In genomic region chr20:38450412-38450975, GRCh38 we compare ENCODE assay signal across 12 cellular contexts. TPM values are rescaled to one million over a fixed set of nuclear protein-coding genes. Genes with fewer than 3 reads are reported as not detected.
DNase-seq lines count a peak whose midpoint lies in the region; ATAC-seq and TF ChIP-seq lines count a peak whose summit lies in the region.
"Had no signal": no experiment of that assay in that cellular context is flagged by ENCODE, and none has a peak within 500 bp of the region (broad histone marks: within the 10 kb centered on the region; RNA-seq: fewer than 3 reads in every experiment).

No MANE protein-coding gene starts in this region.

- H3K9me3 Mint-ChIP-seq in activated B cell treated with CpG ODN at 0.5 μM for 24 hours = no peaks in the 10 kb centered on the region
- H3K9me3 Mint-ChIP-seq: activated naive CD4-positive, alpha-beta T cell treated with anti-CD3 and anti-CD28 coated beads, Interleukin-2, amount 10 ng/mL, durations not matched to agents 7 days and 5 days; GM23338 had no signal

- peaks cover 16 to 29% (median 23%) of the 10 kb centered on the region in 4 donors for H3K4me1 ChIP-seq in upper lobe of left lung

- TF ChIP-seq POLR2A in upper lobe of left lung (IDR thresholded peaks at IDR 0.05) = no peak

- peak; percentile 61 for DNase-seq in activated effector memory CD4-positive, alpha-beta T cell treated with anti-CD3 and anti-CD28 coated beads, Interleukin-2, amount 50 U/mL, for 16 hours
- no peak for DNase-seq in activated effector memory CD4-positive, alpha-beta T cell treated with Interleukin-2 at 50 U/mL for 16 hours
- DNase-seq in activated B cell treated with CpG ODN at 0.5 μM for 24 hours (no peak), islet precursor cell (peak; percentile 68), upper lobe of left lung (no peak), NCI-H2107 treated with DMSO at 0.1 percent for 48 hours (lab: John Stamatoyannopoulos, UW; ENCODE audit: unreplicated experiment) (no peak), inferior parietal cortex (ENCODE audit: extremely low spot score) (no peak), T-helper 17 cell (no peak)
- DNase-seq: activated naive CD4-positive, alpha-beta T cell treated with anti-CD3 and anti-CD28 coated beads, Interleukin-2, amount 10 ng/mL, durations not matched to agents 7 days and 5 days; NCI-H187 had no signal

- POLR2A ChIA-PET in activated B cell treated with CpG ODN at 0.5 μM for 24 hours (lab: Charles Lee) = interaction anchor here (1.0 to 1.6 kb wide), 2 partner anchors 15 to 22 kb away, joined by 3 read pairs; partner anchors contain the start of gene SNHG17

- no peak for ATAC-seq in activated B cell treated with CpG ODN at 0.5 μM for 24 hours (ENCODE audit: low read depth)
- no peak for ATAC-seq in upper lobe of left lung (ENCODE audit: low FRiP score in 2 of 2)
- ATAC-seq in T-helper 17 cell = no peak
- ATAC-seq: GM23338 had no signal

- H3K27me3 Mint-ChIP-seq in activated B cell treated with CpG ODN at 0.5 μM for 24 hours (no peaks in the 10 kb centered on the region), T-helper 17 cell (no peaks in the 10 kb centered on the region)
- H3K27me3 Mint-ChIP-seq: activated naive CD4-positive, alpha-beta T cell treated with anti-CD3 and anti-CD28 coated beads, Interleukin-2, amount 10 ng/mL, durations not matched to agents 7 days and 5 days had no signal

- H3K9me3 ChIP-seq in upper lobe of left lung (no peaks in the 10 kb centered on the region), T-helper 17 cell (ENCODE audit: control insufficient read depth, low read length, poor library complexity, severe bottlenecking) (no peaks in the 10 kb centered on the region)

- no peak overlapping the region for H3K4me3 Mint-ChIP-seq in activated B cell treated with CpG ODN at 0.5 μM for 24 hours
- H3K4me3 Mint-ChIP-seq in T-helper 17 cell = no peak overlapping the region
- H3K4me3 Mint-ChIP-seq: activated naive CD4-positive, alpha-beta T cell treated with anti-CD3 and anti-CD28 coated beads, Interleukin-2, amount 10 ng/mL, durations not matched to agents 7 days and 5 days; GM23338 had no signal

- H3K36me3 Mint-ChIP-seq in activated B cell treated with CpG ODN at 0.5 μM for 24 hours (ENCODE audit: low read depth) (peaks cover 33% of the 10 kb centered on the region), T-helper 17 cell (ENCODE audit: low read depth) (peaks cover 17% of the 10 kb centered on the region)

- no peaks in the 10 kb centered on the region for H3K27me3 ChIP-seq in upper lobe of left lung
- H3K27me3 ChIP-seq: hepatocyte had no signal

- 93 to 96% methylated on average over 7 of the region's 7 CpGs for WGBS in upper lobe of left lung, 2 donors

- TF ChIP-seq EP300 in upper lobe of left lung (IDR thresholded peaks at IDR 0.05) = no peak

- H3K27ac ChIP-seq in upper lobe of left lung = peak overlapping the region in 3 of 4 donors; percentile 15 to 67 (median 49)
- H3K27ac ChIP-seq: hepatocyte had no signal

- intact Hi-C loops in activated B cell treated with CpG ODN at 0.5 μM for 24 hours (cut with micrococcal nuclease) = no loop called here

- no peak overlapping the region for H3K4me3 ChIP-seq in upper lobe of left lung
- H3K4me3 ChIP-seq: GM23338, hepatocyte had no signal

- TF ChIP-seq CTCF in activated B cell treated with CpG ODN at 0.5 μM for 24 hours (IDR thresholded peaks at IDR 0.05) = no peak
- TF ChIP-seq CTCF in upper lobe of left lung (IDR thresholded peaks at IDR 0.05) = no peak

- H3K27ac Mint-ChIP-seq in activated B cell treated with CpG ODN at 0.5 μM for 24 hours (peak overlapping the region; percentile 16), T-helper 17 cell (no peak overlapping the region)
- H3K27ac Mint-ChIP-seq: activated naive CD4-positive, alpha-beta T cell treated with anti-CD3 and anti-CD28 coated beads, Interleukin-2, amount 10 ng/mL, durations not matched to agents 7 days and 5 days; GM23338 had no signal

- CTCF ChIA-PET in activated B cell treated with CpG ODN at 0.5 μM for 24 hours (lab: Charles Lee) = no interaction called here

- peaks cover 0 to 23% (median 10%) of the 10 kb centered on the region in 4 donors for H3K36me3 ChIP-seq in upper lobe of left lung

- H3K4me1 Mint-ChIP-seq in activated B cell treated with CpG ODN at 0.5 μM for 24 hours (peaks cover 35% of the 10 kb centered on the region), T-helper 17 cell (peaks cover 27% of the 10 kb centered on the region)

RNA-seq across cellular contexts. Expression of gene SNHG17, which starts 15.4 kb away (rescaled TPM):
- 62.6 and 75.2 TPM in 2 replicates for total RNA-seq in activated B cell treated with CpG ODN at 0.5 μM for 24 hours
- 10 to 100 TPM; 14.7 to 40.0 (median 20.3) TPM for total RNA-seq in upper lobe of left lung
- 10 to 100 TPM; 69.2 to 99.4 TPM for total RNA-seq in T-helper 17 cell

RNA-seq across cellular contexts. Expression of gene RALGAPB, which starts 22.1 kb away (rescaled TPM):
- 40.2 and 48.3 TPM in 2 replicates for total RNA-seq in activated B cell treated with CpG ODN at 0.5 μM for 24 hours
- total RNA-seq in upper lobe of left lung = 10 to 100 TPM; 27.0 to 76.5 (median 32.1) TPM
- 10 to 100 TPM; 42.1 to 45.2 TPM for total RNA-seq in T-helper 17 cell

Comparison
In these comparisons a context has a peak if more than half of its experiments do, and no peak if none do; other contexts are left out.
1. DNase-seq: peak in activated effector memory CD4-positive, alpha-beta T cell treated with anti-CD3 and anti-CD28 coated beads, Interleukin-2, amount 50 U/mL, for 16 hours (single experiment) and islet precursor cell (single experiment); none in activated effector memory CD4-positive, alpha-beta T cell treated with Interleukin-2 at 50 U/mL for 16 hours (single experiment), activated B cell treated with CpG ODN at 0.5 μM for 24 hours (single experiment), upper lobe of left lung (0 of 2), NCI-H2107 treated with DMSO at 0.1 percent for 48 hours (single experiment), inferior parietal cortex (single experiment) and T-helper 17 cell (0 of 3).